In the genomic region with DNA sequence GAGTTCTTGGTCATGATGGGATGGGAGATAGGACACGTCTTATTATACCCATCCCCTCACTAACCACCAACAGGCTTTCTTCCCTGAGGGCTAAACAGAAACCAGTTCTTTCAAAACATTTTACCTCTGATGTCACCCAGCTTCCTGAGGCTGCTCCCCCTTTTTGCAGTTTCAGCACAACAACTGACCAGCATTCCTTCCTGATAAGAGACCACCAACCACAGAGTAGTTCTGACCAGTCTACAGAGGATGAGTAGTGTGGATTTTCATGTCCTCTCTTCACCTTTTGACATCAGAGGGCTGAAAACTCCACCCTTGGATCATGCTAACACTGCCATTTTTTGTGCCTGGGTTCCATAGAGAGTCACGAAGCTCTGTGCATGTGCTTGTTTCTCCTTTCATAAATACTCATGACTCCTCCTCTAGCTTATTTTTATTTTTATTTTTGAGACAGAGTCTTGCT, we compare ENCODE assay signal across 20 cellular contexts.
DNase-seq lines count a peak whose midpoint lies in the region; ATAC-seq and TF ChIP-seq lines count a peak whose summit lies in the region.
"Had no signal": no experiment of that assay in that cellular context is flagged by ENCODE, and none has a peak within 500 bp of the region (broad histone marks: within the 10 kb centered on the region; RNA-seq: fewer than 3 reads in every experiment).

No MANE protein-coding gene starts in this region.

- intact Hi-C loops in activated T-helper 1 cell treated with anti-CD3 and anti-CD28 coated beads, Interleukin-12 subunit alpha, Interleukin-12 subunit beta, Interleukin-2, Interleukin-4 antibody, amounts not matched to agents 30 ng/mL and 10 ng/mL and 1 ng/mL, durations not matched to agents 14 hours and 24 hours and 36 hours (cut with micrococcal nuclease) = no loop called here

- H3K36me3 Mint-ChIP-seq in activated T-helper 1 cell treated with anti-CD3 and anti-CD28 coated beads, Interleukin-12 subunit alpha, Interleukin-12 subunit beta, Interleukin-2, Interleukin-4 antibody, amounts not matched to agents 30 ng/mL and 10 ng/mL and 1 ng/mL, durations not matched to agents 14 hours and 24 hours and 36 hours (ENCODE audit: low read depth) = peaks cover 42% of the 10 kb centered on the region

- ATAC-seq in foreskin keratinocyte = peak; percentile 60
- ATAC-seq: left lung, SK-N-SH treated with all-trans-retinoic acid at 6 μM for 48 hours had no signal

- H3K27ac Mint-ChIP-seq in activated T-helper 1 cell treated with anti-CD3 and anti-CD28 coated beads, Interleukin-12 subunit alpha, Interleukin-12 subunit beta, Interleukin-2, Interleukin-4 antibody, amounts not matched to agents 30 ng/mL and 10 ng/mL and 1 ng/mL, durations not matched to agents 14 hours and 24 hours and 36 hours = no peak overlapping the region
- H3K27ac Mint-ChIP-seq: activated naive CD4-positive, alpha-beta T cell treated with anti-CD3 and anti-CD28 coated beads for 36 hours had no signal

- H3K9me3 Mint-ChIP-seq in activated T-helper 1 cell treated with anti-CD3 and anti-CD28 coated beads, Interleukin-12 subunit alpha, Interleukin-12 subunit beta, Interleukin-2, Interleukin-4 antibody, amounts not matched to agents 30 ng/mL and 10 ng/mL and 1 ng/mL, durations not matched to agents 14 hours and 24 hours and 36 hours = peaks cover 18% of the 10 kb centered on the region

- peaks cover 59% of the 10 kb centered on the region for H3K4me1 Mint-ChIP-seq in activated T-helper 1 cell treated with anti-CD3 and anti-CD28 coated beads, Interleukin-12 subunit alpha, Interleukin-12 subunit beta, Interleukin-2, Interleukin-4 antibody, amounts not matched to agents 30 ng/mL and 10 ng/mL and 1 ng/mL, durations not matched to agents 14 hours and 24 hours and 36 hours (ENCODE audit: low read depth)

- H3K27me3 ChIP-seq in foreskin keratinocyte = no peaks in the 10 kb centered on the region
- H3K27me3 ChIP-seq: left lung, Peyer's patch had no signal

- no peak for TF ChIP-seq CTCF in foreskin keratinocyte (conservative IDR thresholded peaks at IDR 0.05)

- peak overlapping the region; percentile 30 for H3K4me3 Mint-ChIP-seq in activated T-helper 1 cell treated with anti-CD3 and anti-CD28 coated beads, Interleukin-12 subunit alpha, Interleukin-12 subunit beta, Interleukin-2, Interleukin-4 antibody, amounts not matched to agents 30 ng/mL and 10 ng/mL and 1 ng/mL, durations not matched to agents 14 hours and 24 hours and 36 hours
- H3K4me3 Mint-ChIP-seq: activated naive CD4-positive, alpha-beta T cell treated with anti-CD3 and anti-CD28 coated beads for 36 hours had no signal

- H3K27me3 Mint-ChIP-seq in activated T-helper 1 cell treated with anti-CD3 and anti-CD28 coated beads, Interleukin-12 subunit alpha, Interleukin-12 subunit beta, Interleukin-2, Interleukin-4 antibody, amounts not matched to agents 30 ng/mL and 10 ng/mL and 1 ng/mL, durations not matched to agents 14 hours and 24 hours and 36 hours (ENCODE audit: insufficient read depth) = no peaks in the 10 kb centered on the region

- DNase-seq in EH (ENCODE audit: low read depth) (peak; percentile 69), LHCN-M2 (ENCODE audit: low read depth) (peak; percentile 1), foreskin keratinocyte (peak; percentile 40 to 83), HT-29 (ENCODE audit: low spot score) (no peak), HK-2 (ENCODE audit: unreplicated experiment) (no peak), NCI-H748 treated with DMSO at 0.1 percent for 48 hours (lab: John Stamatoyannopoulos, UW) (no peak), putamen (ENCODE audit: low spot score) (no peak)
- no peak for DNase-seq in activated T-helper 1 cell treated with anti-CD3 and anti-CD28 coated beads, Interleukin-12 subunit alpha, Interleukin-12 subunit beta, Interleukin-2, Interleukin-4 antibody, amounts not matched to agents 30 ng/mL and 10 ng/mL and 1 ng/mL, durations not matched to agents 14 hours and 24 hours and 36 hours (ENCODE audit: low spot score)
- DNase-seq: activated CD8-positive, alpha-beta memory T cell treated with anti-CD3 and anti-CD28 coated beads, Interleukin-2, amount 50 U/mL, for 4 hours; activated naive CD4-positive, alpha-beta T cell treated with anti-CD3 and anti-CD28 coated beads for 36 hours; central memory CD4-positive, alpha-beta T cell; effector memory CD4-positive, alpha-beta T cell; left lung; NCI-H2029; NCI-H526; Peyer's patch; posterior cingulate gyrus; WERI-Rb-1 had no signal

- peaks cover 24% of the 10 kb centered on the region for H3K4me1 ChIP-seq in foreskin keratinocyte
- H3K4me1 ChIP-seq: left lung, Peyer's patch had no signal

- peak overlapping the region; percentile 20 for H3K27ac ChIP-seq in foreskin keratinocyte
- H3K27ac ChIP-seq: left lung, Peyer's patch, skin epidermis, WERI-Rb-1 had no signal

Comparison
In these comparisons a context has a peak if more than half of its experiments do, and no peak if none do; other contexts are left out.
1. DNase-seq: peak in EH (single experiment), LHCN-M2 (single experiment) and foreskin keratinocyte (2 of 2); none in activated T-helper 1 cell treated with anti-CD3 and anti-CD28 coated beads, Interleukin-12 subunit alpha, Interleukin-12 subunit beta, Interleukin-2, Interleukin-4 antibody, amounts not matched to agents 30 ng/mL and 10 ng/mL and 1 ng/mL, durations not matched to agents 14 hours and 24 hours and 36 hours (single experiment), HT-29 (single experiment), HK-2 (single experiment), NCI-H748 treated with DMSO at 0.1 percent for 48 hours (single experiment) and putamen (single experiment).